In the genomic region with DNA sequence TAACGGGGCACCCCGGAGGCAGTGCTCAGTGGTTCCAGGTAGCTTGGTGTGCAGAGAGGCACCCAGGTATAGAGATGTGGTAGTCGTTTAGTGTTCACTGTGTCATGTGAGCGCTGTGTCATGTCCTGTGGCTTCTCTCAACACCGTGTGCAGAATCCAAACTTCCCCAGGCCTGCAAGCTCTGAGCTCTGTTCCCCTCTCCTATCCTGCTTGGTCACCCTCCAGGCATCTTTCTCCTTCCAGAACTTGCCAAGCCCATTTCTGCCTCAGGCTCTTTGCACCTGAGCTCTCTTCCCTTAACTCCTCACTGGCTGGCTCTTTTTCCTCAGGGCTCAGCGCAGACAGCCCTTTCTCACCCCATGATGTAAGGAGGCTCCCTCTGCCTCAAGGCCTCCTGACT, we compare ENCODE assay signal across 18 cellular contexts.
A peak's percentile ranks its signal among the peaks of the same experiment; 100 is the strongest.
DNase-seq lines count a peak whose midpoint lies in the region; ATAC-seq and TF ChIP-seq lines count a peak whose summit lies in the region.
"Had no signal": no experiment of that assay in that cellular context is flagged by ENCODE, and none has a peak within 500 bp of the region (broad histone marks: within the 10 kb centered on the region; RNA-seq: fewer than 3 reads in every experiment).

No MANE protein-coding gene starts in this region.

- 79 to 89% methylated on average over 6 of the region's 6 CpGs for WGBS in sigmoid colon, 2 donors

- H3K27me3 ChIP-seq in PC-3 (ENCODE audit: low read length) (no peaks in the 10 kb centered on the region), foreskin keratinocyte (no peaks in the 10 kb centered on the region), sigmoid colon (no peaks in the 10 kb centered on the region)
- H3K27me3 ChIP-seq: BE2C, right atrium auricular region had no signal

- H3F3A ChIP-seq in PC-3 (ENCODE audit: low read length, unreplicated experiment) = no peaks in the 10 kb centered on the region

- no peak overlapping the region for H3K4me2 ChIP-seq in PC-3 (ENCODE audit: low read length)

- H3K9me2 ChIP-seq in PC-3 (replicated peaks; ENCODE audit: low read length) = no peaks in the 10 kb centered on the region

- H3K36me3 ChIP-seq in PC-3 (ENCODE audit: low read depth, low read length) (no peaks in the 10 kb centered on the region), sigmoid colon (no peaks in the 10 kb centered on the region)
- H3K36me3 ChIP-seq: BE2C, neutrophil, right atrium auricular region had no signal

- DNase-seq in ELF-1 (ENCODE audit: low read depth, low spot score) (peak; percentile 72), PC-3 (peak; percentile 2), foreskin keratinocyte (peak in 1 of 2 donors; percentile 68), sigmoid colon (no peak), KBM-7 (no peak), T1000 (lab: John Stamatoyannopoulos, UW) (no peak), left colon (no peak)
- DNase-seq: activated CD4-positive, alpha-beta T cell treated with anti-CD3 and anti-CD28 coated beads for 48 hours; activated naive CD8-positive, alpha-beta T cell treated with anti-CD3 and anti-CD28 coated beads, Interleukin-2, amount 10 ng/mL, durations not matched to agents 7 days and 5 days; BE2C; central memory CD4-positive, alpha-beta T cell; GF-D8; midbrain; NCI-H1930; NCI-H446 treated with DMSO at 0.1 percent for 48 hours had no signal

- no peaks in the 10 kb centered on the region for H4K20me1 ChIP-seq in PC-3 (ENCODE audit: low read length)

- H3K4me1 ChIP-seq in PC-3 (ENCODE audit: insufficient read depth, low read length) = peaks cover 5% of the 10 kb centered on the region; the same call in 1 of the 2 replicates
- H3K4me1 ChIP-seq in foreskin keratinocyte = no peaks in the 10 kb centered on the region
- peaks cover 0 to 16% (median 11%) of the 10 kb centered on the region in 4 donors for H3K4me1 ChIP-seq in sigmoid colon

- POLR2A ChIA-PET in PC-3 (lab: Charles Lee; ENCODE audit: unreplicated experiment) = no interaction called here

- H3K9ac ChIP-seq in PC-3 (ENCODE audit: low read length) = no peak overlapping the region

- H3K4me3 ChIP-seq in PC-3 (ENCODE audit: low read length) (no peak overlapping the region), sigmoid colon (no peak overlapping the region)

- no peaks in the 10 kb centered on the region for H3K79me2 ChIP-seq in PC-3 (ENCODE audit: low read length)

- no peak overlapping the region; the same call in 1 of the 2 replicates for H2AFZ ChIP-seq in PC-3 (ENCODE audit: low read length)

- BruUV-seq in PC-3 (replicated peaks; lab: Mats Ljungman, UMichigan) = no TSS peak

- no peak for TF ChIP-seq EP300 in sigmoid colon (IDR thresholded peaks at IDR 0.05)

- intact Hi-C loops in PC-3 (cut with micrococcal nuclease) (loop anchor here (1.0 to 2.0 kb wide), 2 partner anchors 138 to 235 kb away; no protein-coding TSS in a partner anchor), sigmoid colon (cut with DNase I) (loop anchor here (1.0 to 5.0 kb wide), 4 partner anchors 238 to 524 kb away; a partner anchor contains a TSS), left colon (cut with DNase I, micrococcal nuclease) (loop anchor here in 1 of 2 donors (5.0 kb wide), 1 partner anchor 233 kb away; no protein-coding TSS in a partner anchor)

- CTCF ChIA-PET in PC-3 (lab: Charles Lee) = interaction anchor here (0.5 to 1.4 kb wide), 4 partner anchors 61 to 524 kb away, joined by 3 to 13 read pairs (median 5); no protein-coding TSS in a partner anchor

- in situ Hi-C loops in KBM-7 (cut with MboI; ENCODE audit: low pct_unique_long_range_greater_than_20kb, low sequenced_read_pairs) = loop anchor here (25.0 kb wide), 1 partner anchor 103 kb away; no protein-coding TSS in a partner anchor

- no peaks in the 10 kb centered on the region for H3K9me3 ChIP-seq in PC-3 (ENCODE audit: low read length)
- no peaks in the 10 kb centered on the region for H3K9me3 ChIP-seq in sigmoid colon
- H3K9me3 ChIP-seq: BE2C, neutrophil, right atrium auricular region had no signal

- no peak for ATAC-seq in PC-3
- peak; percentile 68 for ATAC-seq in foreskin keratinocyte
- ATAC-seq in HG03039 (IDR thresholded peaks at IDR 0.05; ENCODE audit: unreplicated experiment) = no peak
- ATAC-seq in left colon = no peak

- H3K27ac ChIP-seq in PC-3 (ENCODE audit: low read length) (no peak overlapping the region), foreskin keratinocyte (no peak overlapping the region), sigmoid colon (peak overlapping the region in 3 of 4 donors; percentile 65 to 71 (median 68))
- H3K27ac ChIP-seq: neutrophil had no signal

- TF ChIP-seq POLR2A in sigmoid colon (IDR thresholded peaks at IDR 0.05) = no peak

- TF ChIP-seq CTCF in PC-3 (conservative IDR thresholded peaks at IDR 0.05; ENCODE audit: low read depth, low read length) (no peak), foreskin keratinocyte (conservative IDR thresholded peaks at IDR 0.05) (no peak), sigmoid colon (IDR thresholded peaks at IDR 0.05) (no peak)

Comparison
In these comparisons a context has a peak if more than half of its experiments do, and no peak if none do; other contexts are left out.
1. DNase-seq: peak in ELF-1 (single experiment) and PC-3 (single experiment); none in sigmoid colon (single experiment), KBM-7 (single experiment), T1000 (single experiment) and left colon (0 of 2).
2. H3K27ac ChIP-seq: peak in sigmoid colon (3 of 4); none in PC-3 (single experiment) and foreskin keratinocyte (single experiment).